Comparison of ENCODE assay signal across 8 cellular contexts in genomic region chr9:105053209-105053652, GRCh38.
A peak's percentile ranks its signal among the peaks of the same experiment; 100 is the strongest.
DNase-seq lines count a peak whose midpoint lies in the region; ATAC-seq and TF ChIP-seq lines count a peak whose summit lies in the region.

No MANE protein-coding gene starts in this region.

- peak; percentile 80 for DNase-seq in AG10803 (ENCODE audit: low read depth)
- peak; percentile 69 for DNase-seq in RWPE2 (ENCODE audit: low spot score)
- peak; percentile 70 for DNase-seq in stimulated activated CD8-positive, alpha-beta memory T cell treated with anti-CD3 and anti-CD28 coated beads, Interleukin-4, amount 100 ng/mL, for 48 hours
- no peak for DNase-seq in hepatic stellate cell (ENCODE audit: low spot score)
- no peak for DNase-seq in HuH-7 (ENCODE audit: low spot score)
- DNase-seq in neural progenitor cell (ENCODE audit: low spot score) = no peak

- peaks cover 10% of the 10 kb centered on the region for H3K4me1 Mint-ChIP-seq in neural progenitor cell

- peaks cover 15% of the 10 kb centered on the region for H3K9me3 Mint-ChIP-seq in neural progenitor cell

- no peaks in the 10 kb centered on the region for H3F3A ChIP-seq in neural progenitor cell (ENCODE audit: low read depth)

- TF ChIP-seq CTCF in AG10803 (conservative IDR thresholded peaks at IDR 0.05; ENCODE audit: low read length) (no peak), RWPE2 (IDR thresholded peaks at IDR 0.05; ENCODE audit: poor library complexity, severe bottlenecking) (no peak), neural progenitor cell (IDR thresholded peaks at IDR 0.05) (no peak)

- no peak overlapping the region for H3K27ac Mint-ChIP-seq in neural progenitor cell

- H3K36me3 Mint-ChIP-seq in neural progenitor cell = no peaks in the 10 kb centered on the region

- H3K27me3 Mint-ChIP-seq in neural progenitor cell (ENCODE audit: insufficient read depth, low read depth) = no peaks in the 10 kb centered on the region

- no peak overlapping the region for H2AFZ ChIP-seq in neural progenitor cell (replicated peaks)

- no peaks in the 10 kb centered on the region for H4K20me1 ChIP-seq in neural progenitor cell (ENCODE audit: low read depth)

- H3K4me2 ChIP-seq in neural progenitor cell = no peak overlapping the region

- ATAC-seq in GM21723 (IDR thresholded peaks at IDR 0.05; ENCODE audit: unreplicated experiment) = peak; percentile 66
- peak; percentile 85 for ATAC-seq in RWPE2 (ENCODE audit: low read depth)
- ATAC-seq in esophagus mucosa = peak; percentile 75

- no peaks in the 10 kb centered on the region for H3K36me3 ChIP-seq in RWPE2 (ENCODE audit: low read depth)
- no peaks in the 10 kb centered on the region for H3K36me3 ChIP-seq in neural progenitor cell

- H3K4me1 ChIP-seq in RWPE2 (ENCODE audit: insufficient read depth, poor library complexity, severe bottlenecking) (peaks cover 18% of the 10 kb centered on the region), neural progenitor cell (no peaks in the 10 kb centered on the region)

- H3K9me3 ChIP-seq in RWPE2 (ENCODE audit: severe bottlenecking) (no peaks in the 10 kb centered on the region), neural progenitor cell (ENCODE audit: low read depth) (no peaks in the 10 kb centered on the region)

- H3K27me3 ChIP-seq in RWPE2 (ENCODE audit: insufficient read depth, poor library complexity, severe bottlenecking) (no peaks in the 10 kb centered on the region), neural progenitor cell (no peaks in the 10 kb centered on the region)

- no peak overlapping the region for H3K4me3 ChIP-seq in AG10803 (ENCODE audit: low read length)
- H3K4me3 ChIP-seq in RWPE2 (ENCODE audit: severe bottlenecking) = no peak overlapping the region
- H3K4me3 ChIP-seq in neural progenitor cell = no peak overlapping the region

- H3K27ac ChIP-seq in RWPE2 (ENCODE audit: poor library complexity, severe bottlenecking) (peak overlapping the region; percentile 46), neural progenitor cell (no peak overlapping the region)

- no peak overlapping the region for H3K4me3 Mint-ChIP-seq in neural progenitor cell

- H3K9ac ChIP-seq in neural progenitor cell = no peak overlapping the region

- no peaks in the 10 kb centered on the region for H3K79me2 ChIP-seq in neural progenitor cell (ENCODE audit: low read depth)

Comparison
In these comparisons a context has a peak if more than half of its experiments do, and no peak if none do; other contexts are left out.
1. DNase-seq: peak in AG10803 (single experiment), RWPE2 (single experiment) and stimulated activated CD8-positive, alpha-beta memory T cell treated with anti-CD3 and anti-CD28 coated beads, Interleukin-4, amount 100 ng/mL, for 48 hours (single experiment); none in hepatic stellate cell (single experiment), HuH-7 (single experiment) and neural progenitor cell (single experiment).
2. Peak in every context shown above with its lines, with median percentiles within 50 percentile points of each other: ATAC-seq.